In genomic region chr14:94569381-94570001, GRCh38 we compare ENCODE assay signal across 20 cellular contexts. TPM values are rescaled to one million over a fixed set of nuclear protein-coding genes. Genes with fewer than 3 reads are reported as not detected.
DNase-seq lines count a peak whose midpoint lies in the region; ATAC-seq, FAIRE-seq and TF ChIP-seq lines count a peak whose summit lies in the region.
"Had no signal": no experiment of that assay in that cellular context is flagged by ENCODE, and none has a peak within 500 bp of the region (broad histone marks: within the 10 kb centered on the region; RNA-seq: fewer than 3 reads in every experiment).

No MANE protein-coding gene starts in this region.

- H3K27me3 Mint-ChIP-seq in CD4-positive, alpha-beta T cell, result peaks cover 16% of the 10 kb centered on the region
- H3K27me3 Mint-ChIP-seq in activated CD4-positive, alpha-beta T cell treated with anti-CD3 and anti-CD28 coated beads for 36 hours, result no peaks in the 10 kb centered on the region

- H3K4me1 Mint-ChIP-seq in CD4-positive, alpha-beta T cell (ENCODE audit: low read depth), result no peaks in the 10 kb centered on the region
- no peaks in the 10 kb centered on the region for H3K4me1 Mint-ChIP-seq in activated CD4-positive, alpha-beta T cell treated with anti-CD3 and anti-CD28 coated beads for 36 hours
- H3K4me1 Mint-ChIP-seq: CD14-positive monocyte, IgD-negative memory B cell had no signal

- no peaks in the 10 kb centered on the region for H4K20me1 ChIP-seq in HepG2 (ENCODE audit: insufficient read depth, low read length)
- H4K20me1 ChIP-seq: BLaER1 had no signal

- TF ChIP-seq EP300 in HepG2 (IDR thresholded peaks at IDR 0.05; ENCODE audit: low read depth in 2 of 2, low read length in 2 of 2) (peak in 1 of 2 experiments; percentile 35; a peak in 1 of 4 replicates), HepG2 (CRISPR knock-in tag; IDR thresholded peaks at IDR 0.05; ENCODE audit: borderline replicate concordance) (no peak)

- BruUV-seq in HepG2 (replicated peaks; lab: Mats Ljungman, UMichigan), result no TSS peak

- POLR2A ChIA-PET in HepG2 (lab: Yijun Ruan, JAX), result interaction anchor here (0.9 to 8.1 kb wide), 7 partner anchors 8 to 181 kb away, joined by 3 to 142 read pairs (median 48); partner anchors contain the start of genes SERPINA1, SERPINA3, SERPINA4 and SERPINA5
- POLR2A ChIA-PET in CD4-positive, alpha-beta T cell (lab: Charles Lee), result no interaction called here
- POLR2A ChIA-PET in activated CD4-positive, alpha-beta T cell treated with anti-CD3 and anti-CD28 coated beads for 36 hours (lab: Charles Lee), result interaction anchor here (0.6 kb wide), 1 partner anchor 12 kb away, joined by 4 read pairs; no protein-coding TSS in a partner anchor

- no peak overlapping the region for H3K4me3 Mint-ChIP-seq in CD4-positive, alpha-beta T cell
- H3K4me3 Mint-ChIP-seq in activated CD4-positive, alpha-beta T cell treated with anti-CD3 and anti-CD28 coated beads for 36 hours, result no peak overlapping the region
- H3K4me3 Mint-ChIP-seq: CD14-positive monocyte; CD8-positive, alpha-beta T cell; IgD-negative memory B cell had no signal

- CTCF ChIA-PET in HepG2 (lab: Yijun Ruan, JAX; ENCODE audit: low intra/inter-chr PET ratio, low total read pairs), result no interaction called here
- CTCF ChIA-PET in CD4-positive, alpha-beta T cell (lab: Charles Lee), result no interaction called here
- CTCF ChIA-PET in activated CD4-positive, alpha-beta T cell treated with anti-CD3 and anti-CD28 coated beads for 36 hours (lab: Charles Lee), result no interaction called here

- DNase-seq in coronary artery (ENCODE audit: low spot score) (peak; percentile 62), HepG2 (ENCODE audit: low spot score) (peak; percentile 62), omental fat pad (ENCODE audit: low spot score) (peak; percentile 14), aorta (no peak)
- DNase-seq in CD4-positive, alpha-beta T cell, result no peak
- no peak for DNase-seq in activated CD4-positive, alpha-beta T cell treated with anti-CD3 and anti-CD28 coated beads for 36 hours
- DNase-seq: 8988T; Calu3; CD8-positive, alpha-beta T cell; DMS79 treated with DMSO at 0.1 percent for 48 hours; GF-D8 had no signal

- WGBS in HepG2 (ENCODE audit: low lambda C conversion rate), result 42% methylated on average over 20 of the region's 20 CpGs
- WGBS in aorta, 2 donors, result 83 to 89% methylated on average over 20 of the region's 20 CpGs

- H3K79me2 ChIP-seq in HepG2 (ENCODE audit: insufficient read depth, low read length), result no peaks in the 10 kb centered on the region

- H3K9me3 ChIP-seq in HepG2 (ENCODE audit: low read length) (no peaks in the 10 kb centered on the region), aorta (ENCODE audit: control insufficient read depth, low read length) (no peaks in the 10 kb centered on the region)
- no peaks in the 10 kb centered on the region for H3K9me3 ChIP-seq in CD4-positive, alpha-beta T cell (ENCODE audit: control insufficient read depth, low read length)
- H3K9me3 ChIP-seq: BLaER1, HAP-1 had no signal

- peak; percentile 51 for FAIRE-seq in HepG2 (lab: Jason Lieb, UNC)
- FAIRE-seq: HTR-8/SVneo had no signal

- TF ChIP-seq POLR2A in HepG2 (IDR thresholded peaks at IDR 0.05; ENCODE audit: insufficient read depth in 1 of 2, low read depth in 2 of 2, low read length in 2 of 2), result no peak

- no peaks in the 10 kb centered on the region for H3K36me3 Mint-ChIP-seq in CD4-positive, alpha-beta T cell (ENCODE audit: low read depth)
- no peaks in the 10 kb centered on the region for H3K36me3 Mint-ChIP-seq in activated CD4-positive, alpha-beta T cell treated with anti-CD3 and anti-CD28 coated beads for 36 hours (ENCODE audit: low read depth)
- H3K36me3 Mint-ChIP-seq: CD14-positive monocyte; CD8-positive, alpha-beta T cell; IgD-negative memory B cell had no signal

- in situ Hi-C loops in HepG2 (cut with HindIII; ENCODE audit: extremely low pct_ligation_motif_present, low pct_unique_long_range_greater_than_20kb), result no loop called here

- H3K4me2 ChIP-seq in HepG2 (ENCODE audit: low read depth, low read length), result peak overlapping the region; percentile 20; the same call in 1 of the 2 replicates
- H3K4me2 ChIP-seq: BLaER1 had no signal

- intact Hi-C loops in HepG2 (cut with micrococcal nuclease; ENCODE audit: unreplicated experiment) (no loop called here), aorta (cut with DNase I) (no loop called here)
- intact Hi-C loops in CD4-positive, alpha-beta T cell (cut with DNase I, micrococcal nuclease), result no loop called here
- intact Hi-C loops in activated CD4-positive, alpha-beta T cell treated with anti-CD3 and anti-CD28 coated beads for 36 hours (cut with DNase I, micrococcal nuclease), result no loop called here

- no peak overlapping the region for H3K27ac ChIP-seq in coronary artery
- peak overlapping the region; percentile 47 for H3K27ac ChIP-seq in HepG2 (ENCODE audit: extremely low read length, insufficient read depth, low read length)
- H3K27ac ChIP-seq in aorta (ENCODE audit: low read depth in 1 of 2, low read length in 2 of 2), result no peak overlapping the region
- H3K27ac ChIP-seq in CD4-positive, alpha-beta T cell (ENCODE audit: low read depth, low read length), result no peak overlapping the region
- H3K27ac ChIP-seq: BLaER1 had no signal

- no peaks in the 10 kb centered on the region for H3K9me3 Mint-ChIP-seq in CD4-positive, alpha-beta T cell
- no peaks in the 10 kb centered on the region for H3K9me3 Mint-ChIP-seq in activated CD4-positive, alpha-beta T cell treated with anti-CD3 and anti-CD28 coated beads for 36 hours (ENCODE audit: low read depth)
- H3K9me3 Mint-ChIP-seq: CD8-positive, alpha-beta T cell had no signal

- no peak overlapping the region for H3K9ac ChIP-seq in HepG2 (ENCODE audit: insufficient read depth, low read depth, low read length)
- H3K9ac ChIP-seq: BLaER1 had no signal

- TF ChIP-seq RAD21 in HepG2 (CRISPR knock-in tag; IDR thresholded peaks at IDR 0.05), result no peak

- H2AFZ ChIP-seq in HepG2 (ENCODE audit: low read length), result no peak overlapping the region

- H3K4me3 ChIP-seq in coronary artery, result no peak overlapping the region
- no peak overlapping the region; a peak in 1 of 6 replicates for H3K4me3 ChIP-seq in HepG2 (replicated peaks in 1 of 3; ENCODE audit: insufficient read depth in 1 of 3, low read depth in 2 of 3, low read length in 3 of 3)
- H3K4me3 ChIP-seq in aorta (ENCODE audit: low read length in 2 of 2), result no peak overlapping the region
- H3K4me3 ChIP-seq: BLaER1, HAP-1 had no signal

- H3K36me3 ChIP-seq in HepG2 (replicated peaks in 1 of 2; ENCODE audit: control insufficient read depth in 1 of 2, insufficient read depth in 2 of 2, low read length in 2 of 2) (no peaks in the 10 kb centered on the region), aorta (ENCODE audit: control insufficient read depth in 1 of 2, insufficient read depth in 2 of 2, low read length in 1 of 2) (no peaks in the 10 kb centered on the region)
- H3K36me3 ChIP-seq: BLaER1, HAP-1 had no signal

- H3K27me3 ChIP-seq in HepG2 (ENCODE audit: control insufficient read depth in 1 of 2, insufficient read depth in 2 of 2, low read length in 2 of 2) (no peaks in the 10 kb centered on the region), aorta (ENCODE audit: control insufficient read depth in 1 of 2, insufficient read depth in 2 of 2, low read length in 1 of 2) (no peaks in the 10 kb centered on the region)
- H3K27me3 ChIP-seq in CD4-positive, alpha-beta T cell (ENCODE audit: control insufficient read depth, insufficient read depth, low read length), result no peaks in the 10 kb centered on the region
- H3K27me3 ChIP-seq: BLaER1 had no signal

- TF ChIP-seq CTCF in coronary artery (IDR thresholded peaks at IDR 0.05), result no peak
- TF ChIP-seq CTCF in HepG2 (CRISPR knock-in tag; IDR thresholded peaks at IDR 0.05), result no peak
- TF ChIP-seq CTCF in omental fat pad (IDR thresholded peaks at IDR 0.05), result no peak
- TF ChIP-seq CTCF in CD4-positive, alpha-beta T cell (IDR thresholded peaks at IDR 0.05), result no peak

- no peak overlapping the region for H3K27ac Mint-ChIP-seq in CD4-positive, alpha-beta T cell
- H3K27ac Mint-ChIP-seq in activated CD4-positive, alpha-beta T cell treated with anti-CD3 and anti-CD28 coated beads for 36 hours, result no peak overlapping the region
- H3K27ac Mint-ChIP-seq: CD14-positive monocyte; CD8-positive, alpha-beta T cell; IgD-negative memory B cell had no signal

- H3K4me1 ChIP-seq in HepG2 (ENCODE audit: insufficient read depth, low read length) (peaks cover 74% of the 10 kb centered on the region), aorta (ENCODE audit: control insufficient read depth in 1 of 2, insufficient read depth in 2 of 2, low read length in 2 of 2) (no peaks in the 10 kb centered on the region)
- H3K4me1 ChIP-seq: BLaER1, HAP-1 had no signal

- ATAC-seq in HepG2, result peak; percentile 77
- no peak for ATAC-seq in omental fat pad (ENCODE audit: low FRiP score)
- ATAC-seq in aorta (ENCODE audit: low FRiP score), result peak; percentile 8
- ATAC-seq in CD4-positive, alpha-beta T cell (ENCODE audit: poor library complexity), result no peak
- ATAC-seq in GM19324 (IDR thresholded peaks at IDR 0.05; ENCODE audit: low FRiP score, unreplicated experiment), result no peak
- no peak for ATAC-seq in activated CD4-positive, alpha-beta T cell treated with anti-CD3 and anti-CD28 coated beads for 36 hours
- ATAC-seq: CD8-positive, alpha-beta T cell had no signal

RNA-seq across cellular contexts. Expression of gene SERPINA4, which starts 8.2 kb away (rescaled TPM):
- 17.2 and 39.1 TPM in 2 replicates for total RNA-seq in HepG2 (2016; rRNA removed; fragmentation: Illumina TruSeq; extraction: Trizol)
- 5.1 and 5.2 TPM in 2 replicates for total RNA-seq in HepG2 (2016; cell fraction: cytosol; rRNA removed; fragmentation: Illumina TruSeq; extraction: Trizol; ENCODE audit: low read depth)
- total RNA-seq in HepG2 (2016; cell fraction: insoluble cytoplasmic fraction; rRNA removed; fragmentation: Illumina TruSeq; extraction: Trizol), result 18.0 and 38.7 TPM in 2 replicates
- total RNA-seq in HepG2 (2016; cell fraction: membrane; rRNA removed; fragmentation: Illumina TruSeq; extraction: Trizol), result 9.0 and 10.8 TPM in 2 replicates
- 31.1 and 34.0 TPM in 2 replicates for total RNA-seq in HepG2 (2016; cell fraction: nucleus; rRNA removed; fragmentation: Illumina TruSeq; extraction: Trizol)
- polyA plus RNA-seq in HepG2 (2011; rRNA removed), result 57.8 and 82.7 TPM in 2 replicates
- polyA plus RNA-seq in HepG2 (2011; cell fraction: cytosol; rRNA removed), result 51.9 and 68.1 TPM in 2 replicates
- polyA plus RNA-seq in HepG2 (2011; cell fraction: nucleus; rRNA removed), result 26.7 and 38.8 TPM in 2 replicates
- 39.8 and 51.8 TPM in 2 replicates for polyA plus RNA-seq in HepG2 (2012)
- 4.5 and 5.5 TPM in 2 replicates for polyA plus RNA-seq in HepG2 (2016; cell fraction: cytosol; fragmentation: Illumina TruSeq; extraction: Trizol; ENCODE audit: low read depth)
- polyA plus RNA-seq in HepG2 (2016; cell fraction: insoluble cytoplasmic fraction; fragmentation: Illumina TruSeq; extraction: Trizol; ENCODE audit: low read depth), result 17.2 and 17.4 TPM in 2 replicates
- polyA plus RNA-seq in HepG2 (2016; cell fraction: membrane; fragmentation: Illumina TruSeq; extraction: Trizol; ENCODE audit: low read depth), result 7.7 and 8.0 TPM in 2 replicates
- 48.5 and 50.8 TPM in 2 replicates for polyA plus RNA-seq in HepG2 (2016; cell fraction: nucleus; fragmentation: Illumina TruSeq; extraction: Trizol; ENCODE audit: insufficient read depth, low read depth)
- 48.7 TPM in 1 of 2 replicates, not detected in the other for polyA minus RNA-seq in HepG2 (2011; rRNA and poly(A)+ RNA removed; ENCODE audit: low replicate concordance)
- polyA minus RNA-seq in HepG2 (2011; cell fraction: cytosol; rRNA and poly(A)+ RNA removed), result 12.7 and 23.3 TPM in 2 replicates
- polyA minus RNA-seq in HepG2 (2011; cell fraction: nucleus; rRNA and poly(A)+ RNA removed), result 13.5 and 19.5 TPM in 2 replicates
- not detected for total RNA-seq in omental fat pad
- not detected for total RNA-seq in aorta
- polyA plus RNA-seq in aorta, result not detected
- total RNA-seq in CD4-positive, alpha-beta T cell, result not detected
- not detected for total RNA-seq in activated CD4-positive, alpha-beta T cell treated with anti-CD3 and anti-CD28 coated beads for 36 hours
- total RNA-seq: A673; CD8-positive, alpha-beta T cell; H4 had no signal
- polyA plus RNA-seq: AG04450, CD14-positive monocyte, IgD-negative memory B cell had no signal

RNA-seq across cellular contexts. Expression of gene SERPINA5, which starts 11.7 kb away (rescaled TPM):
- 237 and 498 TPM in 2 replicates for total RNA-seq in HepG2 (2016; rRNA removed; fragmentation: Illumina TruSeq; extraction: Trizol)
- 71.6 and 82.2 TPM in 2 replicates for total RNA-seq in HepG2 (2016; cell fraction: cytosol; rRNA removed; fragmentation: Illumina TruSeq; extraction: Trizol; ENCODE audit: low read depth)
- total RNA-seq in HepG2 (2016; cell fraction: insoluble cytoplasmic fraction; rRNA removed; fragmentation: Illumina TruSeq; extraction: Trizol), result 219 and 507 TPM in 2 replicates
- total RNA-seq in HepG2 (2016; cell fraction: membrane; rRNA removed; fragmentation: Illumina TruSeq; extraction: Trizol), result 187 and 205 TPM in 2 replicates
- 372 and 429 TPM in 2 replicates for total RNA-seq in HepG2 (2016; cell fraction: nucleus; rRNA removed; fragmentation: Illumina TruSeq; extraction: Trizol)
- polyA plus RNA-seq in HepG2 (2011; rRNA removed), result 449 and 569 TPM in 2 replicates
- 331 and 435 TPM in 2 replicates for polyA plus RNA-seq in HepG2 (2011; cell fraction: cytosol; rRNA removed)
- 165 and 220 TPM in 2 replicates for polyA plus RNA-seq in HepG2 (2011; cell fraction: nucleus; rRNA removed)
- polyA plus RNA-seq in HepG2 (2012), result 423 and 569 TPM in 2 replicates
- 81.2 and 88.3 TPM in 2 replicates for polyA plus RNA-seq in HepG2 (2016; cell fraction: cytosol; fragmentation: Illumina TruSeq; extraction: Trizol; ENCODE audit: low read depth)
- polyA plus RNA-seq in HepG2 (2016; cell fraction: insoluble cytoplasmic fraction; fragmentation: Illumina TruSeq; extraction: Trizol; ENCODE audit: low read depth), result 241 and 254 TPM in 2 replicates
- 159 and 171 TPM in 2 replicates for polyA plus RNA-seq in HepG2 (2016; cell fraction: membrane; fragmentation: Illumina TruSeq; extraction: Trizol; ENCODE audit: low read depth)
- polyA plus RNA-seq in HepG2 (2016; cell fraction: nucleus; fragmentation: Illumina TruSeq; extraction: Trizol; ENCODE audit: insufficient read depth, low read depth), result 573 and 590 TPM in 2 replicates
- polyA minus RNA-seq in HepG2 (2011; rRNA and poly(A)+ RNA removed; ENCODE audit: low replicate concordance), result 0.30 and 414 TPM in 2 replicates
- polyA minus RNA-seq in HepG2 (2011; cell fraction: cytosol; rRNA and poly(A)+ RNA removed), result 176 and 231 TPM in 2 replicates
- polyA minus RNA-seq in HepG2 (2011; cell fraction: nucleus; rRNA and poly(A)+ RNA removed), result 87.0 and 105 TPM in 2 replicates
- total RNA-seq in omental fat pad, result 1 to 10 TPM in 1 of 4 donors, under 1 TPM in 3; 0.24 to 4.3 (median 0.48) TPM
- total RNA-seq in aorta, result 1 to 10 TPM; 2.3 to 9.0 TPM
- polyA plus RNA-seq in aorta, result under 1 TPM in 1 of 2 donors, not detected in 1; 0.13 TPM
- not detected for total RNA-seq in CD4-positive, alpha-beta T cell
- not detected for total RNA-seq in activated CD4-positive, alpha-beta T cell treated with anti-CD3 and anti-CD28 coated beads for 36 hours
- total RNA-seq: A673; CD8-positive, alpha-beta T cell had no signal
- polyA plus RNA-seq: AG04450, CD14-positive monocyte, IgD-negative memory B cell had no signal

RNA-seq across cellular contexts. Expression of gene SERPINA3, which starts 42.7 kb away (rescaled TPM):
- total RNA-seq in HepG2 (2016; rRNA removed; fragmentation: Illumina TruSeq; extraction: Trizol) (433 and 825 TPM in 2 replicates), omental fat pad (100 to 1,000 TPM; 111 to 209 (median 125) TPM), aorta (100 to 1,000 TPM; 200 to 220 TPM)
- total RNA-seq in HepG2 (2016; cell fraction: cytosol; rRNA removed; fragmentation: Illumina TruSeq; extraction: Trizol; ENCODE audit: low read depth), result 141 and 152 TPM in 2 replicates
- total RNA-seq in HepG2 (2016; cell fraction: insoluble cytoplasmic fraction; rRNA removed; fragmentation: Illumina TruSeq; extraction: Trizol), result 426 and 840 TPM in 2 replicates
- 232 and 248 TPM in 2 replicates for total RNA-seq in HepG2 (2016; cell fraction: membrane; rRNA removed; fragmentation: Illumina TruSeq; extraction: Trizol)
- 726 and 813 TPM in 2 replicates for total RNA-seq in HepG2 (2016; cell fraction: nucleus; rRNA removed; fragmentation: Illumina TruSeq; extraction: Trizol)
- polyA plus RNA-seq in HepG2 (2011; rRNA removed) (2,200 and 3,367 TPM in 2 replicates), aorta (100 to 1,000 TPM in 1 of 2 donors, 10 to 100 TPM in 1; 53.2 to 117 TPM)
- polyA plus RNA-seq in HepG2 (2011; cell fraction: cytosol; rRNA removed), result 3,577 and 4,656 TPM in 2 replicates
- polyA plus RNA-seq in HepG2 (2011; cell fraction: nucleus; rRNA removed), result 1,545 and 2,325 TPM in 2 replicates
- 306 and 2,041 TPM in 2 replicates for polyA plus RNA-seq in HepG2 (2012)
- 168 and 171 TPM in 2 replicates for polyA plus RNA-seq in HepG2 (2016; cell fraction: cytosol; fragmentation: Illumina TruSeq; extraction: Trizol; ENCODE audit: low read depth)
- polyA plus RNA-seq in HepG2 (2016; cell fraction: insoluble cytoplasmic fraction; fragmentation: Illumina TruSeq; extraction: Trizol; ENCODE audit: low read depth), result 463 and 467 TPM in 2 replicates
- 216 and 234 TPM in 2 replicates for polyA plus RNA-seq in HepG2 (2016; cell fraction: membrane; fragmentation: Illumina TruSeq; extraction: Trizol; ENCODE audit: low read depth)
- polyA plus RNA-seq in HepG2 (2016; cell fraction: nucleus; fragmentation: Illumina TruSeq; extraction: Trizol; ENCODE audit: insufficient read depth, low read depth), result 1,122 and 1,162 TPM in 2 replicates
- polyA minus RNA-seq in HepG2 (2011; rRNA and poly(A)+ RNA removed; ENCODE audit: low replicate concordance), result 0.47 and 1,312 TPM in 2 replicates
- polyA minus RNA-seq in HepG2 (2011; cell fraction: cytosol; rRNA and poly(A)+ RNA removed), result 680 and 1,323 TPM in 2 replicates
- 461 and 851 TPM in 2 replicates for polyA minus RNA-seq in HepG2 (2011; cell fraction: nucleus; rRNA and poly(A)+ RNA removed)
- not detected for total RNA-seq in CD4-positive, alpha-beta T cell
- total RNA-seq in activated CD4-positive, alpha-beta T cell treated with anti-CD3 and anti-CD28 coated beads for 36 hours, result not detected
- total RNA-seq: CD8-positive, alpha-beta T cell had no signal
- polyA plus RNA-seq: CD14-positive monocyte, IgD-negative memory B cell had no signal

Comparison
In these comparisons a context has a peak if more than half of its experiments do, and no peak if none do; other contexts are left out.
1. DNase-seq: peak in coronary artery (single experiment), HepG2 (single experiment) and omental fat pad (single experiment); none in aorta (0 of 2), CD4-positive, alpha-beta T cell (0 of 10) and activated CD4-positive, alpha-beta T cell treated with anti-CD3 and anti-CD28 coated beads for 36 hours (single experiment).
2. ATAC-seq: peak in HepG2 (single experiment) and aorta (single experiment); none in omental fat pad (single experiment), CD4-positive, alpha-beta T cell (single experiment), GM19324 (single experiment) and activated CD4-positive, alpha-beta T cell treated with anti-CD3 and anti-CD28 coated beads for 36 hours (single experiment).
3. RNA of gene SERPINA4, which starts 8.2 kb away (total RNA-seq): 5.1 to 39.1 TPM in HepG2; not detected in aorta, not detected in omental fat pad, not detected in CD4-positive, alpha-beta T cell and not detected in activated CD4-positive, alpha-beta T cell treated with anti-CD3 and anti-CD28 coated beads for 36 hours; every median in the first group is over 4 times any median in the second.
4. RNA of gene SERPINA5, which starts 11.7 kb away (total RNA-seq): 71.6 to 507 TPM in HepG2; 2.3 to 9.0 TPM in aorta, 0.24 to 4.3 TPM in omental fat pad, not detected in CD4-positive, alpha-beta T cell and not detected in activated CD4-positive, alpha-beta T cell treated with anti-CD3 and anti-CD28 coated beads for 36 hours; every median in the first group is over 4 times any median in the second.
5. RNA of gene SERPINA3, which starts 42.7 kb away (total RNA-seq): 141 to 840 TPM in HepG2, 200 to 220 TPM in aorta and 111 to 209 TPM in omental fat pad; not detected in CD4-positive, alpha-beta T cell and not detected in activated CD4-positive, alpha-beta T cell treated with anti-CD3 and anti-CD28 coated beads for 36 hours; every median in the first group is over 100 times any median in the second.